ENCODE assay signal across 1 cellular context in genomic region chr1:233972951-233973635, GRCh38.
TF ChIP-seq lines count a peak whose summit lies in the region.

No MANE protein-coding gene starts in this region.

TF ChIP-seq in K562, 482 proteins besides CTCF, POLR2A, EP300 and RAD21 (continued from another document and continues in another):
- TF ChIP-seq PBX2 (CRISPR knock-in tag; IDR thresholded peaks at IDR 0.05; ENCODE audit: low read depth) = no peak
- TF ChIP-seq PBX2 (tag; conservative IDR thresholded peaks at IDR 0.05; ENCODE audit: low read depth) = peak; percentile 89
- TF ChIP-seq E4F1 (CRISPR knock-in tag; IDR thresholded peaks at IDR 0.05; ENCODE audit: borderline replicate concordance) = 0 out of 2 replicates have a peak, but pooled peaks have one; percentile 21
- peak; percentile 94 for TF ChIP-seq ZNF175 (CRISPR knock-in tag; IDR thresholded peaks at IDR 0.05; ENCODE audit: low read depth)
- TF ChIP-seq ETV5 (CRISPR knock-in tag; IDR thresholded peaks at IDR 0.05; ENCODE audit: low read depth) = peak; percentile 28; the same call in 1 of the 2 replicates
- peak; percentile 94 for TF ChIP-seq MAFG (tag; conservative IDR thresholded peaks at IDR 0.05)
- TF ChIP-seq SMARCA4 (IDR thresholded peaks at IDR 0.05) = peak; percentile 96
- no peak for TF ChIP-seq ZNF507 (tag; conservative IDR thresholded peaks at IDR 0.05)
- peak; percentile 93 for TF ChIP-seq ARID1B (IDR thresholded peaks at IDR 0.05)
- peak; percentile 45 for TF ChIP-seq ETV1 (tag; conservative IDR thresholded peaks at IDR 0.05; ENCODE audit: low read depth)
- 0 out of 2 replicates have a peak, but pooled peaks have one; percentile 3 for TF ChIP-seq CLOCK (CRISPR knock-in tag; IDR thresholded peaks at IDR 0.05; ENCODE audit: borderline replicate concordance)
- TF ChIP-seq HLTF (IDR thresholded peaks at IDR 0.05) = no peak
- 0 out of 2 replicates have a peak, but pooled peaks have one; percentile 20 for TF ChIP-seq STAT5A (IDR thresholded peaks at IDR 0.05; ENCODE audit: borderline replicate concordance, low read length)
- TF ChIP-seq KLF16 (IDR thresholded peaks at IDR 0.05) = no peak
- peak; percentile 96 for TF ChIP-seq SMARCE1 (IDR thresholded peaks at IDR 0.05)
- peak; percentile 87 for TF ChIP-seq MAX (CRISPR knock-in tag; IDR thresholded peaks at IDR 0.05)
- TF ChIP-seq FOSL1 (tag; conservative IDR thresholded peaks at IDR 0.05) = peak; percentile 100
- TF ChIP-seq L3MBTL2 (IDR thresholded peaks at IDR 0.05) = peak; percentile 100
- TF ChIP-seq RBM14 (IDR thresholded peaks at IDR 0.05; ENCODE audit: borderline replicate concordance, insufficient read depth, low read depth, low read length) = no peak
- TF ChIP-seq ERF (CRISPR knock-in tag; IDR thresholded peaks at IDR 0.05) = 0 out of 2 replicates have a peak, but pooled peaks have one; percentile 22
- TF ChIP-seq CBFA2T2 (conservative IDR thresholded peaks at IDR 0.05) = peak; percentile 71
- peak; percentile 29 for TF ChIP-seq BRD9 (IDR thresholded peaks at IDR 0.05; ENCODE audit: low read depth, partially characterized antibody)
- peak; percentile 52; the same call in 1 of the 2 replicates for TF ChIP-seq IRF9 (tag; IDR thresholded peaks at IDR 0.05)
- 0 out of 2 replicates have a peak, but pooled peaks have one; percentile 12 for TF ChIP-seq NFIC (IDR thresholded peaks at IDR 0.05)
- TF ChIP-seq RNF219 (CRISPR knock-in tag; IDR thresholded peaks at IDR 0.05) = 0 out of 2 replicates have a peak, but pooled peaks have one; percentile 62
- TF ChIP-seq CBX5 (IDR thresholded peaks at IDR 0.05; ENCODE audit: borderline replicate concordance, low read depth) = 0 out of 2 replicates have a peak, but pooled peaks have one; percentile 5
- peak; percentile 97 for TF ChIP-seq TOE1 (IDR thresholded peaks at IDR 0.05; ENCODE audit: borderline replicate concordance)
- no peak for TF ChIP-seq TOE1 (CRISPR knock-in tag; IDR thresholded peaks at IDR 0.05; ENCODE audit: borderline replicate concordance, low read depth)
- peak; percentile 78 for TF ChIP-seq PKNOX1 (IDR thresholded peaks at IDR 0.05)
- peak; percentile 90 for TF ChIP-seq RNF2 (IDR thresholded peaks at IDR 0.05)
- peak; percentile 27 for TF ChIP-seq NFE2L1 (tag; IDR thresholded peaks at IDR 0.05; ENCODE audit: borderline replicate concordance, low read depth)
- no peak for TF ChIP-seq ZNF398 (CRISPR knock-in tag; IDR thresholded peaks at IDR 0.05)
- TF ChIP-seq ZNF395 (CRISPR knock-in tag; IDR thresholded peaks at IDR 0.05) = peak; percentile 86; the same call in 1 of the 2 replicates
- no peak for TF ChIP-seq UBTF (IDR thresholded peaks at IDR 0.05; ENCODE audit: borderline replicate concordance in 1 of 2, low read depth in 2 of 2, low read length in 2 of 2)
- 0 out of 4 replicates have a peak, but pooled peaks of 1 of the 2 experiments have one; percentile 52 for TF ChIP-seq ARNT (IDR thresholded peaks at IDR 0.05)
- peak; percentile 45 for TF ChIP-seq HDAC3 (IDR thresholded peaks at IDR 0.05; ENCODE audit: borderline replicate concordance, partially characterized antibody)
